ENCODE assay signal across 8 cellular contexts in the genomic region with DNA sequence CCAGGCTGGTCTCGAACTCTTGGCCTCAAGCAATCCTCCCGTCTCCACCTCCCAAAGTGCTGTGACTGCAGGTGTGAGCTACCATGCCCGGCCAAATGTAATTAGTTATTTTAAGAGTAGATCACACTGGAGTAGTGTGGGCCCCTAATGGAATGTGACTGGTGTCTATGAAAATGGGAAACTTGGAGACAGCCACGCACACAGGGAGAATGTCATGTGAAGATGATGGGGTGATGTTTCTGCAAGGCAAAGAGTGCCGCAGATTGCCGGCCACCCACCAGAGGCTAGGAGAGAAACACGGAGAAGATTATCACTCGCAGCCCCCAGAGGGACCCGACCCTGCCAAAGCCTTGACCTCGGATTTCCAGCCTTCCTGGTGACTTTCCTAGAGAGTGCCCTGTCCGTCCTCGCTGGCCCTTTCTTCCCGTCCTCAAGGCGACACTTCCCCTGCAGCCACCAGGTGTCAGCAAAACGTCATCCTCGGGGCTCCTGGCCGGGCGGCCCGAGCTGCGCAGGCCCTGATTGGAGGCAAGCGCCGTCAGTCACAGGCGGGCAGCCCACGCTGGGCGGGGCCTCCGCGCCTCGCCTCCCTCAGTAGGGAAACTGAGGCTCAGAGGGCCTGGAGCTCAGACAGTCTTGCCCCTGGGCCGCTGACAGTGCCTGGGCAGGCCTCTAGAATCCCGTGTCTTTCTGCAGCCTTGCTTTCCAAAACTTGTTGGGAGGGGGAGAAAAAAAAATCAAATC. TPM values are rescaled to one million over a fixed set of nuclear protein-coding genes. Genes with fewer than 3 reads are reported as not detected.
A peak's percentile ranks its signal among the peaks of the same experiment; 100 is the strongest.
DNase-seq lines count a peak whose midpoint lies in the region; ATAC-seq and TF ChIP-seq lines count a peak whose summit lies in the region.

No MANE protein-coding gene starts in this region.

- H3K36me3 Mint-ChIP-seq in activated T-cell treated with anti-CD3 and anti-CD28 coated beads, Interleukin-2, amount 50 U/mL, for 24 hours (ENCODE audit: low read depth) = no peaks in the 10 kb centered on the region
- no peaks in the 10 kb centered on the region for H3K36me3 Mint-ChIP-seq in nephron (ENCODE audit: low read depth)

- H3K79me2 ChIP-seq in OCI-LY1 (ENCODE audit: insufficient read depth, low read length) = no peaks in the 10 kb centered on the region

- peaks cover 56% of the 10 kb centered on the region for H3K27me3 Mint-ChIP-seq in activated T-cell treated with anti-CD3 and anti-CD28 coated beads, Interleukin-2, amount 50 U/mL, for 24 hours
- H3K27me3 Mint-ChIP-seq in nephron (ENCODE audit: low read depth) = peaks cover 35% of the 10 kb centered on the region

- no peak for ATAC-seq in HG02870 (IDR thresholded peaks at IDR 0.05; ENCODE audit: unreplicated experiment)

- H3K9me3 Mint-ChIP-seq in activated T-cell treated with anti-CD3 and anti-CD28 coated beads, Interleukin-2, amount 50 U/mL, for 24 hours = no peaks in the 10 kb centered on the region
- H3K9me3 Mint-ChIP-seq in nephron = no peaks in the 10 kb centered on the region

- H3K9ac ChIP-seq in OCI-LY1 (ENCODE audit: low read length) = no peak overlapping the region

- no peaks in the 10 kb centered on the region for H4K20me1 ChIP-seq in OCI-LY1 (ENCODE audit: insufficient read depth, low read length)

- intact Hi-C loops in stomach (cut with DNase I; ENCODE audit: low total_unique reads) = loop anchor here (10.0 kb wide), 1 partner anchor 99 kb away; no protein-coding TSS in a partner anchor

- no peak for TF ChIP-seq EP300 in stomach (IDR thresholded peaks at IDR 0.05)

- no peak overlapping the region for H2AFZ ChIP-seq in OCI-LY1 (ENCODE audit: low read length)

- WGBS in stomach, 5 donors = 13 to 20% (median 15%) methylated on average over 16 to 30 of the region's 30 CpGs

- peaks cover 4% of the 10 kb centered on the region for H3K4me1 Mint-ChIP-seq in activated T-cell treated with anti-CD3 and anti-CD28 coated beads, Interleukin-2, amount 50 U/mL, for 24 hours (ENCODE audit: low read depth)
- no peaks in the 10 kb centered on the region for H3K4me1 Mint-ChIP-seq in nephron

- DNase-seq in GM03348 (ENCODE audit: low spot score) (peak; percentile 96), HT1080 (ENCODE audit: low read depth) (peak; percentile 61), fibroblast of gingiva (ENCODE audit: low read depth) (peak; percentile 71), stomach (peak; percentile 85)
- DNase-seq in activated T-cell treated with anti-CD3 and anti-CD28 coated beads, Interleukin-2, amount 50 U/mL, for 24 hours = peak; percentile 79

- no peaks in the 10 kb centered on the region for H3K9me2 ChIP-seq in OCI-LY1 (ENCODE audit: low read depth, low read length)

- no peak overlapping the region for H3K4me3 Mint-ChIP-seq in activated T-cell treated with anti-CD3 and anti-CD28 coated beads, Interleukin-2, amount 50 U/mL, for 24 hours
- peak overlapping the region; percentile 4 to 59 (median 42) for H3K4me3 Mint-ChIP-seq in nephron

- no peak for TF ChIP-seq POLR2A in stomach (IDR thresholded peaks at IDR 0.05)

- H3K27ac Mint-ChIP-seq in activated T-cell treated with anti-CD3 and anti-CD28 coated beads, Interleukin-2, amount 50 U/mL, for 24 hours = no peak overlapping the region
- H3K27ac Mint-ChIP-seq in nephron = peak overlapping the region in 1 of 3 experiments; percentile 26

- TF ChIP-seq CTCF in OCI-LY1 (IDR thresholded peaks at IDR 0.05; ENCODE audit: low read length) = peak; percentile 68
- TF ChIP-seq CTCF in nephron (IDR thresholded peaks at IDR 0.05; ENCODE audit: unreplicated experiment in 3 of 3) = peak; percentile 77 to 80 (median 77)
- peak in 5 of 7 experiments; percentile 31 to 63 (median 58) for TF ChIP-seq CTCF in stomach (IDR thresholded peaks at IDR 0.05)

- H3K27me3 ChIP-seq in OCI-LY1 (ENCODE audit: insufficient read depth, low read length) (no peaks in the 10 kb centered on the region), stomach (peaks cover 0 to 69% (median 32%) of the 10 kb centered on the region in 3 donors)

- no peaks in the 10 kb centered on the region for H3K4me1 ChIP-seq in OCI-LY1 (ENCODE audit: insufficient read depth, low read length, severe bottlenecking)
- H3K4me1 ChIP-seq in stomach = peaks cover 0 to 6% (median 6%) of the 10 kb centered on the region in 4 donors

- H3K4me2 ChIP-seq in OCI-LY1 (ENCODE audit: low read length) = no peak overlapping the region

- H3K27ac ChIP-seq in OCI-LY1 (ENCODE audit: low read depth, low read length, poor library complexity, severe bottlenecking) = no peak overlapping the region
- H3K27ac ChIP-seq in stomach = no peak overlapping the region

- H3K36me3 ChIP-seq in OCI-LY1 (ENCODE audit: insufficient read depth, low read length) (no peaks in the 10 kb centered on the region), stomach (no peaks in the 10 kb centered on the region)

- H3K4me3 ChIP-seq in OCI-LY1 (ENCODE audit: low read depth, low read length, poor library complexity, severe bottlenecking) = no peak overlapping the region
- H3K4me3 ChIP-seq in stomach = no peak overlapping the region

- H3K9me3 ChIP-seq in OCI-LY1 (ENCODE audit: low read length) (no peaks in the 10 kb centered on the region), stomach (no peaks in the 10 kb centered on the region)

- H3F3A ChIP-seq in OCI-LY1 (ENCODE audit: insufficient read depth, low read length) = no peaks in the 10 kb centered on the region

RNA-seq across cellular contexts. Expression of a gene that starts 16.3 kb away (rescaled TPM):
- not detected in 2 replicates for total RNA-seq in HT1080 (2014; rRNA removed; shearing (Covaris generic))
- polyA plus RNA-seq in HT1080 (2015; cell fraction: cytosol; rRNA removed) = 0.24 TPM in 1 of 2 replicates, not detected in the other
- not detected in 2 replicates for polyA plus RNA-seq in HT1080 (2015; cell fraction: nucleus; rRNA removed)
- total RNA-seq in stomach = not detected
- polyA plus RNA-seq in stomach = under 1 TPM in 2 of 3 donors, not detected in 1; 0.53 to 0.92 TPM

RNA-seq across cellular contexts. Expression of a gene that starts 36.1 kb away (rescaled TPM):
- not detected in 2 replicates for total RNA-seq in HT1080 (2014; rRNA removed; shearing (Covaris generic))
- 0.24 TPM in 2 replicates for polyA plus RNA-seq in HT1080 (2015; cell fraction: cytosol; rRNA removed)
- 0.87 and 1.0 TPM in 2 replicates for polyA plus RNA-seq in HT1080 (2015; cell fraction: nucleus; rRNA removed)
- total RNA-seq in stomach = not detected
- under 1 TPM in 1 of 3 donors, not detected in 2; 0.33 TPM for polyA plus RNA-seq in stomach
